Comparison of ENCODE assay signal across 8 cellular contexts in genomic region chr11:13008625-13009475, GRCh38. TPM values are rescaled to one million over a fixed set of nuclear protein-coding genes. Genes with fewer than 3 reads are reported as not detected.
DNase-seq lines count a peak whose midpoint lies in the region; TF ChIP-seq lines count a peak whose summit lies in the region.

RASSF10 (plus strand) TSS chr11:13009316; CDS start chr11:13009577, 261 bp downstream.

- in situ Hi-C loops in GM13976 (cut with MboI; ENCODE audit: low sequenced_read_pairs, unreplicated experiment): no loop called here

- TF ChIP-seq CTCF in GM13976 (IDR thresholded peaks at IDR 0.05; ENCODE audit: borderline replicate concordance, control extremely low read depth, extremely low read depth, insufficient read depth, missing control alignments): no peak

- no peak within 1 kb of the TSS for H3K27ac ChIP-seq in substantia nigra (ENCODE audit: low read depth, low read length, poor library complexity, severe bottlenecking)

- peak; percentile 58 for DNase-seq in stimulated activated CD4-positive, alpha-beta T cell treated with anti-CD3 and anti-CD28 coated beads, Interleukin-15, amount 100 ng/mL, for 24 hours
- DNase-seq in stimulated activated CD4-positive, alpha-beta T cell treated with anti-CD3 and anti-CD28 coated beads, Interleukin-1b, Interleukin-23, amount 100 ng/mL, for 48 hours: no peak
- peak; percentile 19 for DNase-seq in NCI-H2227 treated with DMSO at 0.1 percent for 48 hours (lab: John Stamatoyannopoulos, UW)
- DNase-seq in cerebellum (ENCODE audit: low spot score): peak; percentile 13
- DNase-seq in kidney tubule cell (ENCODE audit: low spot score): peak; percentile 86
- peak in 33 of 49 donors; percentile 6 to 74 (median 34) for DNase-seq in substantia nigra (lab: John Stamatoyannopoulos, UW)
- no peak for DNase-seq in dedifferentiated amniotic fluid mesenchymal stem cell (ENCODE audit: extremely low spot score)
- DNase-seq in GM13976 (ENCODE audit: low spot score): no peak

RNA-seq across cellular contexts. Expression of gene RASSF10, which starts in this region (rescaled TPM):
- 7.2 TPM for total RNA-seq in cerebellum

Comparison
In these comparisons a context has a peak if more than half of its experiments do, and no peak if none do; other contexts are left out.
1. DNase-seq: peak in stimulated activated CD4-positive, alpha-beta T cell treated with anti-CD3 and anti-CD28 coated beads, Interleukin-15, amount 100 ng/mL, for 24 hours (single experiment), NCI-H2227 treated with DMSO at 0.1 percent for 48 hours (single experiment), cerebellum (single experiment), kidney tubule cell (single experiment) and substantia nigra (33 of 49); none in stimulated activated CD4-positive, alpha-beta T cell treated with anti-CD3 and anti-CD28 coated beads, Interleukin-1b, Interleukin-23, amount 100 ng/mL, for 48 hours (single experiment), dedifferentiated amniotic fluid mesenchymal stem cell (single experiment) and GM13976 (single experiment).